In genomic region chr14:104568620-104569019, GRCh38 we compare ENCODE assay signal across 36 cellular contexts. TPM values are rescaled to one million over a fixed set of nuclear protein-coding genes. Genes with fewer than 3 reads are reported as not detected.
"Had no signal": no experiment of that assay in that cellular context is flagged by ENCODE, and none has a peak within 500 bp of the region (broad histone marks: within the 10 kb centered on the region; RNA-seq: fewer than 3 reads in every experiment).

No MANE protein-coding gene starts in this region.

- DNase-seq: activated B cell treated with CpG ODN at 0.5 μM for 24 hours; activated CD4-positive, alpha-beta memory T cell treated with anti-CD3 and anti-CD28 coated beads for 36 hours; activated CD4-positive, alpha-beta T cell treated with anti-CD3 and anti-CD28 coated beads for 4 hours; activated CD4-positive, alpha-beta T cell treated with anti-CD3 and anti-CD28 coated beads, Interleukin-2, amount 10 ng/mL, durations not matched to agents 24 days and 14 days; activated CD4-positive, alpha-beta T cell treated with anti-CD3 and anti-CD28 coated beads, Interleukin-2, amount 50 U/mL, for 1 hour; activated CD4-positive, alpha-beta T cell treated with anti-CD3 and anti-CD28 coated beads, Interleukin-2, amount 50 U/mL, for 4 hours; activated CD4-positive, CD25-positive, alpha-beta regulatory T cell treated with anti-CD3 and anti-CD28 coated beads, Interleukin-2, amount 50 U/mL, for 72 hours; activated CD8-positive, alpha-beta memory T cell treated with anti-CD3 and anti-CD28 coated beads, Interleukin-2, amount 50 U/mL, for 4 hours; activated CD8-positive, alpha-beta T cell treated with anti-CD3 and anti-CD28 coated beads for 36 hours; activated effector memory CD4-positive, alpha-beta T cell treated with anti-CD3 and anti-CD28 coated beads, Interleukin-2, amount 50 U/mL, for 16 hours; activated gamma-delta T cell treated with Interleukin-2 at 50 U/mL for 16 hours; activated naive CD4-positive, alpha-beta T cell; activated naive CD4-positive, alpha-beta T cell treated with anti-CD3 and anti-CD28 coated beads for 36 hours; activated naive CD4-positive, alpha-beta T cell treated with anti-CD3 and anti-CD28 coated beads, Interleukin-2, amount 50 U/mL, for 16 hours; activated naive CD8-positive, alpha-beta T cell treated with anti-CD3 and anti-CD28 coated beads for 36 hours; activated T-cell treated with anti-CD3 and anti-CD28 coated beads for 4 hours; activated T-cell treated with anti-CD3 and anti-CD28 coated beads, Interleukin-2, amount 50 U/mL, for 1 hour; activated T-cell treated with anti-CD3 and anti-CD28 coated beads, Interleukin-2, amount 50 U/mL, for 4 hours; activated T-cell treated with anti-CD3 and anti-CD28 coated beads, Interleukin-2, amount 50 U/mL, for 72 hours; adrenal gland; amniotic stem cell; aorta; body of pancreas; brain microvascular endothelial cell; central memory CD4-positive, alpha-beta T cell; T-helper 2 cell; T-helper 9 cell had no signal

- H3K4me3 ChIP-seq: adrenal gland, body of pancreas, breast epithelium had no signal

- H3K9me3 ChIP-seq: adrenal gland, body of pancreas, breast epithelium had no signal

- H3K27ac ChIP-seq: adrenal gland, body of pancreas, brain microvascular endothelial cell, breast epithelium, VCaP had no signal

- H3K36me3 ChIP-seq: adrenal gland, brain microvascular endothelial cell, breast epithelium had no signal

- FAIRE-seq: astrocyte, colon, TTC549 had no signal

- ATAC-seq: activated CD8-positive, alpha-beta T cell treated with anti-CD3 and anti-CD28 coated beads for 36 hours; activated naive CD4-positive, alpha-beta T cell treated with anti-CD3 and anti-CD28 coated beads, Interleukin-2, amount 50 U/mL, for 72 hours; activated T-cell treated with anti-CD3 and anti-CD28 coated beads, Interleukin-2, amount 50 U/mL, for 4 hours; activated T-cell treated with anti-CD3 and anti-CD28 coated beads, Interleukin-2, amount 50 U/mL, for 72 hours; activated T-helper 17 cell treated with anti-CD3 and anti-CD28 coated beads, Interleukin-2, amount 50 U/mL, for 72 hours; body of pancreas had no signal

- H3K4me1 ChIP-seq: adrenal gland had no signal

- H3K27me3 ChIP-seq: body of pancreas, brain microvascular endothelial cell had no signal

RNA-seq across cellular contexts. Expression of gene C14orf180, which starts 10.9 kb away (rescaled TPM):
- total RNA-seq: activated B cell treated with CpG ODN at 0.5 μM for 24 hours; activated CD4-positive, alpha-beta memory T cell treated with anti-CD3 and anti-CD28 coated beads for 36 hours; activated CD4-positive, alpha-beta T cell treated with anti-CD3 and anti-CD28 coated beads, Interleukin-2, amount 10 ng/mL, durations not matched to agents 24 days and 14 days; activated CD8-positive, alpha-beta memory T cell treated with anti-CD3 and anti-CD28 coated beads for 36 hours; activated CD8-positive, alpha-beta T cell treated with anti-CD3 and anti-CD28 coated beads for 36 hours; activated naive CD4-positive, alpha-beta T cell treated with anti-CD3 and anti-CD28 coated beads for 36 hours; activated naive CD4-positive, alpha-beta T cell treated with anti-CD3 and anti-CD28 coated beads, Interleukin-2, amount 50 U/mL, for 72 hours; activated naive CD8-positive, alpha-beta T cell treated with anti-CD3 and anti-CD28 coated beads for 36 hours; activated T-cell treated with anti-CD3 and anti-CD28 coated beads, Interleukin-2, amount 50 U/mL, for 4 hours; activated T-cell treated with anti-CD3 and anti-CD28 coated beads, Interleukin-2, amount 50 U/mL, for 72 hours; activated T-helper 1 cell treated with anti-CD3 and anti-CD28 coated beads, Interleukin-12 subunit alpha, Interleukin-12 subunit beta, Interleukin-2, Interleukin-4 antibody, amounts not matched to agents 30 ng/mL and 10 ng/mL and 1 ng/mL, durations not matched to agents 14 hours and 24 hours and 36 hours; activated T-helper 17 cell treated with anti-CD3 and anti-CD28 coated beads, Interleukin-2, amount 50 U/mL, for 72 hours; astrocyte had no signal

RNA-seq across cellular contexts. Expression of gene TMEM179, which starts 36.0 kb away (rescaled TPM):
- total RNA-seq: activated B cell treated with CpG ODN at 0.5 μM for 24 hours; activated CD4-positive, alpha-beta memory T cell treated with anti-CD3 and anti-CD28 coated beads for 36 hours; activated CD8-positive, alpha-beta memory T cell treated with anti-CD3 and anti-CD28 coated beads for 36 hours; activated CD8-positive, alpha-beta T cell treated with anti-CD3 and anti-CD28 coated beads for 36 hours; activated naive CD8-positive, alpha-beta T cell treated with anti-CD3 and anti-CD28 coated beads for 36 hours; activated T-cell treated with anti-CD3 and anti-CD28 coated beads, Interleukin-2, amount 50 U/mL, for 4 hours; aorta; breast epithelium had no signal
- polyA plus RNA-seq: aorta had no signal
